In the genomic region with DNA sequence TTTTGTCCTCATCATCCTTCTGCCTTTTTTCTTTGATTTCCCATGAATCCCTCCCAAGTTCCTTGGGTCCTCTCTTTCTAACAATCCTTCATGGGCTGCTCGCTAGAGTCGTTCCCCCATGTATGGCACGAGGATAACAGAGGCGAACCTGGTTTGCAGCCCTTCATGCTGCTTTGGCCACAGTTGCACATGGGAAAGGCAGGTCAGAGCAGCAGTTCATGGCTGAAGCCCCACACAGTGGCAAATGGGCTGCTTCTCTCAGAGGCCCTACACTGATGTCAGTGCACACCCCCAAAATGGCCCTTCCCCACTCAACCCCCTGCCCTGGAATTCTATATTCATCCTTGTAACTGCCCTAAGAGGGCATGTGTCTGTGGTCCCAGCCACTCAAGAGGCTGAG, we compare ENCODE assay signal across 37 cellular contexts.
"Had no signal": no experiment of that assay in that cellular context is flagged by ENCODE, and none has a peak within 500 bp of the region (broad histone marks: within the 10 kb centered on the region; RNA-seq: fewer than 3 reads in every experiment).

No MANE protein-coding gene starts in this region.

- FAIRE-seq: astrocyte, TTC549 had no signal

- H3K27ac Mint-ChIP-seq: activated B cell treated with CpG ODN at 0.5 μM for 24 hours; activated CD4-positive, alpha-beta memory T cell treated with anti-CD3 and anti-CD28 coated beads for 36 hours; activated CD4-positive, alpha-beta T cell treated with anti-CD3 and anti-CD28 coated beads, Interleukin-2, amount 10 ng/mL, durations not matched to agents 24 days and 14 days; activated CD8-positive, alpha-beta T cell treated with anti-CD3 and anti-CD28 coated beads for 36 hours; activated naive CD4-positive, alpha-beta T cell treated with anti-CD3 and anti-CD28 coated beads for 36 hours; activated naive CD4-positive, alpha-beta T cell treated with anti-CD3 and anti-CD28 coated beads, Interleukin-2, amount 50 U/mL, for 72 hours; activated naive CD8-positive, alpha-beta T cell treated with anti-CD3 and anti-CD28 coated beads for 36 hours; activated T-cell treated with anti-CD3 and anti-CD28 coated beads, Interleukin-2, amount 50 U/mL, for 72 hours; activated T-helper 1 cell treated with anti-CD3 and anti-CD28 coated beads, Interleukin-12 subunit alpha, Interleukin-12 subunit beta, Interleukin-2, Interleukin-4 antibody, amounts not matched to agents 30 ng/mL and 10 ng/mL and 1 ng/mL, durations not matched to agents 14 hours and 24 hours and 36 hours; activated T-helper 17 cell treated with anti-CD3 and anti-CD28 coated beads, Interleukin-2, amount 50 U/mL, for 72 hours; T-helper 1 cell treated with Interleukin-12 subunit alpha and Interleukin-12 subunit beta and Interleukin-4 antibody, amounts not matched to agents 30 μg/mL and 1 μg/mL, for 36 hours; T-helper 2 cell treated with Interferon-gamma antibody and Interleukin-4, amounts not matched to agents 5 μg/mL and 100 μg/mL, for 36 hours had no signal

- H3K4me1 Mint-ChIP-seq: activated B cell treated with CpG ODN at 0.5 μM for 24 hours; activated naive CD8-positive, alpha-beta T cell treated with anti-CD3 and anti-CD28 coated beads for 36 hours; activated T-helper 17 cell treated with anti-CD3 and anti-CD28 coated beads, Interleukin-2, amount 50 U/mL, for 72 hours had no signal

- H3K36me3 ChIP-seq: adrenal gland, brain microvascular endothelial cell, breast epithelium had no signal

- H3K4me3 Mint-ChIP-seq: activated B cell treated with CpG ODN at 0.5 μM for 24 hours; activated CD4-positive, alpha-beta memory T cell treated with anti-CD3 and anti-CD28 coated beads for 36 hours; activated CD4-positive, alpha-beta T cell treated with anti-CD3 and anti-CD28 coated beads, Interleukin-2, amount 10 ng/mL, durations not matched to agents 24 days and 14 days; activated CD8-positive, alpha-beta T cell treated with anti-CD3 and anti-CD28 coated beads for 36 hours; activated naive CD4-positive, alpha-beta T cell treated with anti-CD3 and anti-CD28 coated beads for 36 hours; activated naive CD8-positive, alpha-beta T cell treated with anti-CD3 and anti-CD28 coated beads for 36 hours; activated T-cell treated with anti-CD3 and anti-CD28 coated beads, Interleukin-2, amount 50 U/mL, for 4 hours; activated T-cell treated with anti-CD3 and anti-CD28 coated beads, Interleukin-2, amount 50 U/mL, for 72 hours; activated T-helper 1 cell treated with anti-CD3 and anti-CD28 coated beads, Interleukin-12 subunit alpha, Interleukin-12 subunit beta, Interleukin-2, Interleukin-4 antibody, amounts not matched to agents 30 ng/mL and 10 ng/mL and 1 ng/mL, durations not matched to agents 14 hours and 24 hours and 36 hours; activated T-helper 17 cell treated with anti-CD3 and anti-CD28 coated beads, Interleukin-2, amount 50 U/mL, for 72 hours; T-helper 1 cell treated with Interleukin-12 subunit alpha and Interleukin-12 subunit beta and Interleukin-4 antibody, amounts not matched to agents 30 μg/mL and 1 μg/mL, for 36 hours; T-helper 2 cell treated with Interferon-gamma antibody and Interleukin-4, amounts not matched to agents 5 μg/mL and 100 μg/mL, for 36 hours had no signal

- H3K4me1 ChIP-seq: adrenal gland, body of pancreas, breast epithelium had no signal

- H3K27me3 ChIP-seq: body of pancreas, brain microvascular endothelial cell had no signal

- H3K27me3 Mint-ChIP-seq: activated B cell treated with CpG ODN at 0.5 μM for 24 hours; activated CD4-positive, alpha-beta T cell treated with anti-CD3 and anti-CD28 coated beads, Interleukin-2, amount 10 ng/mL, durations not matched to agents 24 days and 14 days had no signal

- DNase-seq: activated B cell treated with CpG ODN at 0.5 μM for 24 hours; activated CD4-positive, alpha-beta memory T cell treated with anti-CD3 and anti-CD28 coated beads for 36 hours; activated CD4-positive, alpha-beta T cell treated with anti-CD3 and anti-CD28 coated beads for 4 hours; activated CD4-positive, alpha-beta T cell treated with anti-CD3 and anti-CD28 coated beads, Interleukin-2, amount 10 ng/mL, durations not matched to agents 24 days and 14 days; activated CD4-positive, alpha-beta T cell treated with anti-CD3 and anti-CD28 coated beads, Interleukin-2, amount 50 U/mL, for 1 hour; activated CD4-positive, alpha-beta T cell treated with anti-CD3 and anti-CD28 coated beads, Interleukin-2, amount 50 U/mL, for 4 hours; activated CD4-positive, CD25-positive, alpha-beta regulatory T cell treated with anti-CD3 and anti-CD28 coated beads, Interleukin-2, amount 50 U/mL, for 72 hours; activated CD8-positive, alpha-beta memory T cell treated with anti-CD3 and anti-CD28 coated beads, Interleukin-2, amount 50 U/mL, for 4 hours; activated CD8-positive, alpha-beta T cell treated with anti-CD3 and anti-CD28 coated beads for 36 hours; activated effector memory CD4-positive, alpha-beta T cell treated with anti-CD3 and anti-CD28 coated beads, Interleukin-2, amount 50 U/mL, for 16 hours; activated gamma-delta T cell treated with Interleukin-2 at 50 U/mL for 16 hours; activated naive CD4-positive, alpha-beta T cell; activated naive CD4-positive, alpha-beta T cell treated with anti-CD3 and anti-CD28 coated beads for 36 hours; activated naive CD4-positive, alpha-beta T cell treated with anti-CD3 and anti-CD28 coated beads, Interleukin-2, amount 50 U/mL, for 16 hours; activated naive CD8-positive, alpha-beta T cell treated with anti-CD3 and anti-CD28 coated beads for 36 hours; activated T-cell treated with anti-CD3 and anti-CD28 coated beads for 4 hours; activated T-cell treated with anti-CD3 and anti-CD28 coated beads, Interleukin-2, amount 50 U/mL, for 1 hour; activated T-cell treated with anti-CD3 and anti-CD28 coated beads, Interleukin-2, amount 50 U/mL, for 4 hours; activated T-cell treated with anti-CD3 and anti-CD28 coated beads, Interleukin-2, amount 50 U/mL, for 72 hours; adrenal gland; amniotic stem cell; aorta; body of pancreas; brain microvascular endothelial cell; central memory CD4-positive, alpha-beta T cell; T-helper 1 cell; T-helper 2 cell; T-helper 9 cell had no signal

- H3K4me3 ChIP-seq: adrenal gland, body of pancreas, breast epithelium had no signal

- H3K9me3 Mint-ChIP-seq: activated CD4-positive, alpha-beta memory T cell treated with anti-CD3 and anti-CD28 coated beads for 36 hours; activated CD4-positive, alpha-beta T cell treated with anti-CD3 and anti-CD28 coated beads, Interleukin-2, amount 10 ng/mL, durations not matched to agents 24 days and 14 days; activated CD8-positive, alpha-beta T cell treated with anti-CD3 and anti-CD28 coated beads for 36 hours; activated naive CD4-positive, alpha-beta T cell treated with anti-CD3 and anti-CD28 coated beads for 36 hours; activated naive CD4-positive, alpha-beta T cell treated with anti-CD3 and anti-CD28 coated beads, Interleukin-2, amount 50 U/mL, for 72 hours; activated naive CD8-positive, alpha-beta T cell treated with anti-CD3 and anti-CD28 coated beads for 36 hours; activated T-cell treated with anti-CD3 and anti-CD28 coated beads, Interleukin-2, amount 50 U/mL, for 4 hours; activated T-cell treated with anti-CD3 and anti-CD28 coated beads, Interleukin-2, amount 50 U/mL, for 72 hours; activated T-helper 1 cell treated with anti-CD3 and anti-CD28 coated beads, Interleukin-12 subunit alpha, Interleukin-12 subunit beta, Interleukin-2, Interleukin-4 antibody, amounts not matched to agents 30 ng/mL and 10 ng/mL and 1 ng/mL, durations not matched to agents 14 hours and 24 hours and 36 hours; activated T-helper 17 cell treated with anti-CD3 and anti-CD28 coated beads, Interleukin-2, amount 50 U/mL, for 72 hours; T-helper 1 cell treated with Interleukin-12 subunit alpha and Interleukin-12 subunit beta and Interleukin-4 antibody, amounts not matched to agents 30 μg/mL and 1 μg/mL, for 36 hours; T-helper 2 cell treated with Interferon-gamma antibody and Interleukin-4, amounts not matched to agents 5 μg/mL and 100 μg/mL, for 36 hours had no signal

- ATAC-seq: activated CD8-positive, alpha-beta T cell treated with anti-CD3 and anti-CD28 coated beads for 36 hours; activated naive CD4-positive, alpha-beta T cell treated with anti-CD3 and anti-CD28 coated beads, Interleukin-2, amount 50 U/mL, for 72 hours; activated T-cell treated with anti-CD3 and anti-CD28 coated beads, Interleukin-2, amount 50 U/mL, for 4 hours; activated T-cell treated with anti-CD3 and anti-CD28 coated beads, Interleukin-2, amount 50 U/mL, for 72 hours; activated T-helper 17 cell treated with anti-CD3 and anti-CD28 coated beads, Interleukin-2, amount 50 U/mL, for 72 hours; body of pancreas had no signal

- H3K9me3 ChIP-seq: adrenal gland, body of pancreas, breast epithelium had no signal

- H3K36me3 Mint-ChIP-seq: activated CD4-positive, alpha-beta memory T cell treated with anti-CD3 and anti-CD28 coated beads for 36 hours; activated naive CD4-positive, alpha-beta T cell treated with anti-CD3 and anti-CD28 coated beads, Interleukin-2, amount 50 U/mL, for 72 hours; activated naive CD8-positive, alpha-beta T cell treated with anti-CD3 and anti-CD28 coated beads for 36 hours had no signal

- H3K27ac ChIP-seq: adrenal gland, body of pancreas, brain microvascular endothelial cell, breast epithelium, VCaP had no signal
